Comparison of ENCODE assay signal across 9 cellular contexts in genomic region chr11:315051-315481, GRCh38. TPM values are rescaled to one million over a fixed set of nuclear protein-coding genes. Genes with fewer than 3 reads are reported as not detected.
A peak's percentile ranks its signal among the peaks of the same experiment; 100 is the strongest.
DNase-seq lines count a peak whose midpoint lies in the region; ATAC-seq and TF ChIP-seq lines count a peak whose summit lies in the region.
"Had no signal": no experiment of that assay in that cellular context is flagged by ENCODE, and none has a peak within 500 bp of the region (broad histone marks: within the 10 kb centered on the region; RNA-seq: fewer than 3 reads in every experiment).

No MANE protein-coding gene starts in this region.

- CTCF ChIA-PET in CD4-positive, alpha-beta memory T cell (lab: Charles Lee; ENCODE audit: partially characterized antibody) = interaction anchor here (2.7 to 4.0 kb wide), 7 partner anchors 9 to 134 kb away, joined by 12 to 46 read pairs (median 23); no protein-coding TSS in a partner anchor

- intact Hi-C loops in CD4-positive, alpha-beta memory T cell (cut with micrococcal nuclease) = loop anchor here (2.0 kb wide), 3 partner anchors 64 to 108 kb away; partner anchors contain the start of genes BET1L and RIC8A

- H3K27me3 Mint-ChIP-seq in CD4-positive, alpha-beta memory T cell = no peaks in the 10 kb centered on the region
- H3K27me3 Mint-ChIP-seq in T-helper 17 cell = no peaks in the 10 kb centered on the region

- POLR2A ChIA-PET in CD4-positive, alpha-beta memory T cell (lab: Charles Lee; ENCODE audit: partially characterized antibody) = interaction anchor here (0.6 to 7.2 kb wide), 24 partner anchors 9 to 191 kb away, joined by 3 to 66 read pairs (median 8); partner anchors contain the start of genes ANO9, BET1L, IFITM2 and PGGHG

- H3K27ac ChIP-seq in CD4-positive, alpha-beta memory T cell (ENCODE audit: low read depth, low read length) = peak overlapping the region; percentile 76
- no peak overlapping the region for H3K27ac ChIP-seq in osteoblast (ENCODE audit: low read depth, low read length)

- peak overlapping the region; percentile 24 for H3K4me2 ChIP-seq in osteoblast (ENCODE audit: insufficient read depth, low read length)

- peaks cover 7% of the 10 kb centered on the region for H3K79me2 ChIP-seq in osteoblast (ENCODE audit: insufficient read depth, low read length)

- H4K20me1 ChIP-seq in osteoblast (ENCODE audit: insufficient read depth, low read length) = peaks cover 3% of the 10 kb centered on the region

- peak overlapping the region; percentile 82 to 100 (median 98) for H3K27ac Mint-ChIP-seq in CD4-positive, alpha-beta memory T cell
- H3K27ac Mint-ChIP-seq in T-helper 17 cell = peak overlapping the region; percentile 98

- H2AFZ ChIP-seq in osteoblast (ENCODE audit: low read length) = no peak overlapping the region

- peaks cover 25 to 54% (median 33%) of the 10 kb centered on the region in 4 donors for H3K4me1 Mint-ChIP-seq in CD4-positive, alpha-beta memory T cell
- H3K4me1 Mint-ChIP-seq in T-helper 17 cell = peaks cover 42% of the 10 kb centered on the region

- ATAC-seq in T-helper 17 cell (no peak), HG03521 (IDR thresholded peaks at IDR 0.05; ENCODE audit: unreplicated experiment) (no peak), HG02763 (IDR thresholded peaks at IDR 0.05; ENCODE audit: unreplicated experiment) (no peak)

- peaks cover 8% of the 10 kb centered on the region for H3K36me3 ChIP-seq in CD4-positive, alpha-beta memory T cell (ENCODE audit: insufficient read depth, low read length)
- no peaks in the 10 kb centered on the region for H3K36me3 ChIP-seq in osteoblast (ENCODE audit: insufficient read depth, low read length)

- no peaks in the 10 kb centered on the region for H3K27me3 ChIP-seq in CD4-positive, alpha-beta memory T cell (ENCODE audit: insufficient read depth, low read length)
- H3K27me3 ChIP-seq in osteoblast (ENCODE audit: insufficient read depth, low read length) = peaks cover 27% of the 10 kb centered on the region

- DNase-seq in CD4-positive, alpha-beta memory T cell = no peak
- DNase-seq in T-helper 17 cell (peak in 1 of 3 donors; percentile 10), foreskin fibroblast (no peak), osteoblast (ENCODE audit: insufficient read length, low spot score, missing footprints) (peak; percentile 89), NAMALWA (ENCODE audit: low spot score) (no peak), SKM-1 (lab: John Stamatoyannopoulos, UW; ENCODE audit: unreplicated experiment) (no peak)

- H3K4me3 Mint-ChIP-seq in CD4-positive, alpha-beta memory T cell = peak overlapping the region; percentile 92 to 99 (median 98)
- H3K4me3 Mint-ChIP-seq in T-helper 17 cell = peak overlapping the region; percentile 99

- TF ChIP-seq CTCF in foreskin fibroblast (IDR thresholded peaks at IDR 0.05; ENCODE audit: low read depth, low read length) (no peak), osteoblast (IDR thresholded peaks at IDR 0.05; ENCODE audit: extremely low read depth, low read depth, low read length) (no peak)

- peaks cover 0 to 2% (median 0%) of the 10 kb centered on the region in 8 donors for H3K9me3 Mint-ChIP-seq in CD4-positive, alpha-beta memory T cell

- H3K36me3 Mint-ChIP-seq in CD4-positive, alpha-beta memory T cell = peaks cover 27 to 40% of the 10 kb centered on the region in 2 donors
- H3K36me3 Mint-ChIP-seq in T-helper 17 cell (ENCODE audit: low read depth) = peaks cover 7% of the 10 kb centered on the region

- H3K9me3 ChIP-seq in CD4-positive, alpha-beta memory T cell (ENCODE audit: control insufficient read depth in 1 of 2, low read length in 2 of 2) = no peaks in the 10 kb centered on the region
- H3K9me3 ChIP-seq in T-helper 17 cell (ENCODE audit: control insufficient read depth, low read length, poor library complexity, severe bottlenecking) (no peaks in the 10 kb centered on the region), osteoblast (ENCODE audit: low read depth, low read length) (no peaks in the 10 kb centered on the region)

- H3K4me1 ChIP-seq in CD4-positive, alpha-beta memory T cell (ENCODE audit: insufficient read depth, low read length) = peaks cover 36% of the 10 kb centered on the region
- peaks cover 18% of the 10 kb centered on the region for H3K4me1 ChIP-seq in osteoblast (ENCODE audit: insufficient read depth, low read length)

- peak overlapping the region; percentile 59 to 91 for H3K4me3 ChIP-seq in CD4-positive, alpha-beta memory T cell (ENCODE audit: low read length in 2 of 2)
- H3K4me3 ChIP-seq in foreskin fibroblast (ENCODE audit: low read depth in 1 of 2, low read length in 2 of 2) (peak overlapping the region; percentile 70 to 72), osteoblast (ENCODE audit: insufficient read depth, low read length) (no peak overlapping the region)

RNA-seq across cellular contexts. Expression of gene IFITM1, which starts 1.2 kb away (rescaled TPM):
- total RNA-seq in CD4-positive, alpha-beta memory T cell = 100 to 1,000 TPM; 119 to 121 TPM
- polyA plus RNA-seq in CD4-positive, alpha-beta memory T cell = 1,000 to 10,000 TPM; 2,073 to 2,173 TPM
- total RNA-seq in T-helper 17 cell = 100 to 1,000 TPM; 344 to 363 TPM
- 48.6 and 64.4 TPM in 2 replicates for total RNA-seq in osteoblast

RNA-seq across cellular contexts. Expression of gene IFITM3, which starts 5.6 kb away (rescaled TPM):
- 1 to 10 TPM; 6.2 to 7.2 TPM for total RNA-seq in CD4-positive, alpha-beta memory T cell
- polyA plus RNA-seq in CD4-positive, alpha-beta memory T cell = 100 to 1,000 TPM in 1 of 2 donors, 1 to 10 TPM in 1; 9.1 to 108 TPM
- total RNA-seq in T-helper 17 cell (10 to 100 TPM in 1 of 2 donors, 1 to 10 TPM in 1; 2.5 to 25.2 TPM), osteoblast (98.4 and 116 TPM in 2 replicates)

RNA-seq across cellular contexts. Expression of gene IFITM2, which starts 7.5 kb away (rescaled TPM):
- 100 to 1,000 TPM; 202 to 203 TPM for total RNA-seq in CD4-positive, alpha-beta memory T cell
- polyA plus RNA-seq in CD4-positive, alpha-beta memory T cell = 1,000 to 10,000 TPM; 2,491 to 3,716 TPM
- 100 to 1,000 TPM; 550 to 570 TPM for total RNA-seq in T-helper 17 cell
- 54.5 and 105 TPM in 2 replicates for total RNA-seq in osteoblast

RNA-seq across cellular contexts. Expression of gene IFITM5, which starts 15.7 kb away (rescaled TPM):
- total RNA-seq in CD4-positive, alpha-beta memory T cell = not detected
- not detected for polyA plus RNA-seq in CD4-positive, alpha-beta memory T cell
- total RNA-seq in T-helper 17 cell (not detected), osteoblast (not detected in 2 replicates)
- total RNA-seq: SK-MEL-5 had no signal

RNA-seq across cellular contexts. Expression of gene PGGHG, which starts 26.1 kb away (rescaled TPM):
- total RNA-seq in CD4-positive, alpha-beta memory T cell = 100 to 1,000 TPM; 304 TPM
- 1 to 10 TPM; 3.0 to 5.6 TPM for polyA plus RNA-seq in CD4-positive, alpha-beta memory T cell
- 100 to 1,000 TPM; 317 to 350 TPM for total RNA-seq in T-helper 17 cell
- total RNA-seq in osteoblast = 7.7 and 8.7 TPM in 2 replicates
